1 cellular context compared by ENCODE assay signal in genomic region chr9:89359018-89359417, GRCh38.
TF ChIP-seq lines count a peak whose summit lies in the region.

No MANE protein-coding gene starts in this region.

TF ChIP-seq in endothelial cell of umbilical vein, 7 proteins besides CTCF, POLR2A, EP300 and RAD21 (continued from another document):
- no peak for TF ChIP-seq EZH2 (IDR thresholded peaks at IDR 0.05; ENCODE audit: borderline replicate concordance, low read depth, low read length, severe bottlenecking)
- TF ChIP-seq FOS (IDR thresholded peaks at IDR 0.05; ENCODE audit: borderline replicate concordance, insufficient read depth, low read length), result no peak
- TF ChIP-seq MYC (IDR thresholded peaks at IDR 0.05; ENCODE audit: low read depth, low read length), result no peak
